Comparison of ENCODE assay signal across 11 cellular contexts in genomic region chr7:29884399-29885272, GRCh38.
DNase-seq lines count a peak whose midpoint lies in the region; ATAC-seq and TF ChIP-seq lines count a peak whose summit lies in the region.
"Had no signal": no experiment of that assay in that cellular context is flagged by ENCODE, and none has a peak within 500 bp of the region (broad histone marks: within the 10 kb centered on the region; RNA-seq: fewer than 3 reads in every experiment).

No MANE protein-coding gene starts in this region.

- TF ChIP-seq CTCF in nephron progenitor cell (IDR thresholded peaks at IDR 0.05), result no peak

- H3K27ac Mint-ChIP-seq in nephron progenitor cell, result no peak overlapping the region

- H3K9me3 Mint-ChIP-seq in nephron progenitor cell, result no peaks in the 10 kb centered on the region

- peaks cover 19% of the 10 kb centered on the region for H3K4me1 Mint-ChIP-seq in nephron progenitor cell

- no peak for ATAC-seq in HG02571 (IDR thresholded peaks at IDR 0.05; ENCODE audit: unreplicated experiment)
- no peak for ATAC-seq in HG02970 (IDR thresholded peaks at IDR 0.05; ENCODE audit: low FRiP score, unreplicated experiment)
- ATAC-seq in HG03571 (IDR thresholded peaks at IDR 0.05; ENCODE audit: unreplicated experiment), result no peak
- ATAC-seq: Right ventricle myocardium inferior had no signal

- peaks cover 43% of the 10 kb centered on the region for H3K27me3 Mint-ChIP-seq in nephron progenitor cell (ENCODE audit: low read depth, poor library complexity)

- peaks cover 10% of the 10 kb centered on the region for H3K36me3 Mint-ChIP-seq in nephron progenitor cell (ENCODE audit: low read depth)

- H3K4me3 Mint-ChIP-seq in nephron progenitor cell, result peak overlapping the region; percentile 70

- DNase-seq in COR-L47 (lab: John Stamatoyannopoulos, UW), result peak; percentile 73
- peak; percentile 83 for DNase-seq in NCI-H2171 treated with DMSO at 0.1 percent for 48 hours (lab: John Stamatoyannopoulos, UW)
- peak; percentile 12 for DNase-seq in dermis blood vessel endothelial cell
- DNase-seq in nephron progenitor cell, result peak; percentile 50
- no peak for DNase-seq in stimulated activated CD4-positive, alpha-beta T cell treated with anti-CD3 and anti-CD28 coated beads, Interleukin-2, amount 100 ng/mL, for 24 hours
- DNase-seq: activated effector memory CD4-positive, alpha-beta T cell treated with Interleukin-2 at 50 U/mL for 16 hours; spleen had no signal

Comparison
In these comparisons a context has a peak if more than half of its experiments do, and no peak if none do; other contexts are left out.
1. DNase-seq: peak in COR-L47 (single experiment), NCI-H2171 treated with DMSO at 0.1 percent for 48 hours (single experiment), dermis blood vessel endothelial cell (single experiment) and nephron progenitor cell (single experiment); none in stimulated activated CD4-positive, alpha-beta T cell treated with anti-CD3 and anti-CD28 coated beads, Interleukin-2, amount 100 ng/mL, for 24 hours (0 of 2).